9 cellular contexts compared by ENCODE assay signal in genomic region chr1:44218503-44219300, GRCh38. TPM values are rescaled to one million over a fixed set of nuclear protein-coding genes. Genes with fewer than 3 reads are reported as not detected.
DNase-seq lines count a peak whose midpoint lies in the region; ATAC-seq, FAIRE-seq and TF ChIP-seq lines count a peak whose summit lies in the region.
"Had no signal": no experiment of that assay in that cellular context is flagged by ENCODE, and none has a peak within 500 bp of the region (broad histone marks: within the 10 kb centered on the region; RNA-seq: fewer than 3 reads in every experiment).

No MANE protein-coding gene starts in this region.

- peak overlapping the region; percentile 21 for H3K4me3 Mint-ChIP-seq in neural crest cell

- no peak for TF ChIP-seq RAD21 in HepG2 (CRISPR knock-in tag; IDR thresholded peaks at IDR 0.05)

- intact Hi-C loops in HepG2 (cut with micrococcal nuclease; ENCODE audit: unreplicated experiment) (loop anchor here (2.0 kb wide), 1 partner anchor 376 kb away; no protein-coding TSS in a partner anchor), right lobe of liver (cut with DNase I) (loop anchor here in 1 of 2 donors (2.0 kb wide), 1 partner anchor 100 kb away; no protein-coding TSS in a partner anchor), dorsolateral prefrontal cortex (cut with DNase I) (loop anchor here (2.0 to 10.0 kb wide), 5 partner anchors 76 to 434 kb away; no protein-coding TSS in a partner anchor), psoas muscle (cut with DNase I) (loop anchor here (5.0 to 10.0 kb wide), 5 partner anchors 79 to 436 kb away; no protein-coding TSS in a partner anchor)

- no peak overlapping the region for H3K4me2 ChIP-seq in HepG2 (ENCODE audit: low read depth, low read length)

- peaks cover 21% of the 10 kb centered on the region for H3K4me1 Mint-ChIP-seq in neural crest cell

- DNase-seq in HepG2 (ENCODE audit: low spot score) (no peak), right lobe of liver (no peak), dorsolateral prefrontal cortex (no peak), neural crest cell (ENCODE audit: low read depth, low spot score) (no peak), psoas muscle (no peak), NCI-H226 (no peak)

- in situ Hi-C loops in HepG2 (cut with HindIII; ENCODE audit: extremely low pct_ligation_motif_present, low pct_unique_long_range_greater_than_20kb), result loop anchor here (5.0 to 25.0 kb wide), 2 partner anchors 74 to 369 kb away; no protein-coding TSS in a partner anchor

- H3K79me2 ChIP-seq in HepG2 (ENCODE audit: insufficient read depth, low read length), result peaks cover 4% of the 10 kb centered on the region

- no peak overlapping the region for H3K4me3 ChIP-seq in HepG2 (replicated peaks in 1 of 3; ENCODE audit: insufficient read depth in 1 of 3, low read depth in 2 of 3, low read length in 3 of 3)
- H3K4me3 ChIP-seq in right lobe of liver, result no peak overlapping the region
- no peak overlapping the region for H3K4me3 ChIP-seq in dorsolateral prefrontal cortex
- H3K4me3 ChIP-seq in psoas muscle, result no peak overlapping the region

- ATAC-seq in HepG2, result no peak
- ATAC-seq in right lobe of liver, result no peak
- no peak for ATAC-seq in psoas muscle
- no peak for ATAC-seq in HG03025 (IDR thresholded peaks at IDR 0.05; ENCODE audit: low FRiP score, unreplicated experiment)

- TF ChIP-seq EP300 in HepG2 (IDR thresholded peaks at IDR 0.05; ENCODE audit: low read depth in 2 of 2, low read length in 2 of 2) (no peak), HepG2 (CRISPR knock-in tag; IDR thresholded peaks at IDR 0.05; ENCODE audit: borderline replicate concordance) (no peak)

- WGBS in HepG2 (ENCODE audit: low lambda C conversion rate), result 98% methylated on average over 22 of the region's 24 CpGs
- 91% methylated on average over 21 of the region's 24 CpGs for WGBS in right lobe of liver (ENCODE audit: insufficient coverage, low coverage, low lambda C conversion rate, missing lambda C conversion rate)
- 88 to 93% (median 90%) methylated on average over 24 of the region's 24 CpGs for WGBS in psoas muscle, 3 donors

- H3K36me3 Mint-ChIP-seq in neural crest cell (ENCODE audit: low read depth), result peaks cover 9% of the 10 kb centered on the region

- peaks cover 2% of the 10 kb centered on the region for H3K27me3 Mint-ChIP-seq in neural crest cell (ENCODE audit: low read depth)

- no peak overlapping the region for H2AFZ ChIP-seq in HepG2 (ENCODE audit: low read length)

- TF ChIP-seq CTCF in HepG2 (CRISPR knock-in tag; IDR thresholded peaks at IDR 0.05) (no peak), right lobe of liver (IDR thresholded peaks at IDR 0.05) (no peak), dorsolateral prefrontal cortex (IDR thresholded peaks at IDR 0.05 in 54 of 56, conservative IDR thresholded peaks at IDR 0.05 in 2 of 56; ENCODE audit: low read depth in 1 of 56, partially characterized antibody in 56 of 56) (no peak), neural crest cell (conservative IDR thresholded peaks at IDR 0.05) (no peak), psoas muscle (IDR thresholded peaks at IDR 0.05) (no peak)

- H3K9me3 Mint-ChIP-seq in neural crest cell, result no peaks in the 10 kb centered on the region

- TF ChIP-seq POLR2A in HepG2 (IDR thresholded peaks at IDR 0.05; ENCODE audit: insufficient read depth in 1 of 2, low read depth in 2 of 2, low read length in 2 of 2) (no peak), right lobe of liver (IDR thresholded peaks at IDR 0.05) (no peak)

- H3K27ac Mint-ChIP-seq in neural crest cell (ENCODE audit: unreplicated experiment), result peak overlapping the region; percentile 5

- FAIRE-seq in HepG2 (lab: Jason Lieb, UNC), result no peak
- FAIRE-seq: H54, RCC 7860 had no signal

- H3K27ac ChIP-seq in HepG2 (ENCODE audit: extremely low read length, insufficient read depth, low read length) (peak overlapping the region; percentile 56), right lobe of liver (no peak overlapping the region), dorsolateral prefrontal cortex (peak overlapping the region in 34 of 59 donors; percentile 3 to 77 (median 52)), psoas muscle (no peak overlapping the region)

- POLR2A ChIA-PET in HepG2 (lab: Yijun Ruan, JAX), result interaction anchor here (0.6 to 2.0 kb wide), 4 partner anchors 21 to 79 kb away, joined by 3 to 34 read pairs (median 4); no protein-coding TSS in a partner anchor

- H3K36me3 ChIP-seq in HepG2 (replicated peaks in 1 of 2; ENCODE audit: control insufficient read depth in 1 of 2, insufficient read depth in 2 of 2, low read length in 2 of 2) (peaks cover 20 to 53% of the 10 kb centered on the region in 2 experiments), right lobe of liver (peaks cover 0 to 40% (median 15%) of the 10 kb centered on the region in 4 donors), psoas muscle (ENCODE audit: insufficient read depth in 1 of 2, low read depth in 1 of 2) (peaks cover 0 to 71% of the 10 kb centered on the region in 2 donors)

- peaks cover 24% of the 10 kb centered on the region for H3K4me1 ChIP-seq in HepG2 (ENCODE audit: insufficient read depth, low read length)
- peaks cover 0 to 7% (median under 1%) of the 10 kb centered on the region in 4 donors for H3K4me1 ChIP-seq in right lobe of liver
- peaks cover 7% of the 10 kb centered on the region for H3K4me1 ChIP-seq in psoas muscle

- no TSS peak for BruUV-seq in HepG2 (replicated peaks; lab: Mats Ljungman, UMichigan)

- no peak overlapping the region for H3K9ac ChIP-seq in HepG2 (ENCODE audit: insufficient read depth, low read depth, low read length)

- H3K9me3 ChIP-seq in HepG2 (ENCODE audit: low read length), result no peaks in the 10 kb centered on the region
- no peaks in the 10 kb centered on the region for H3K9me3 ChIP-seq in right lobe of liver
- H3K9me3 ChIP-seq in psoas muscle, result no peaks in the 10 kb centered on the region

- CTCF ChIA-PET in HepG2 (lab: Yijun Ruan, JAX; ENCODE audit: low intra/inter-chr PET ratio, low total read pairs), result interaction anchor here (0.7 to 3.3 kb wide), 5 partner anchors 65 to 376 kb away, joined by 3 to 31 read pairs (median 7); no protein-coding TSS in a partner anchor

- H4K20me1 ChIP-seq in HepG2 (ENCODE audit: insufficient read depth, low read length), result no peaks in the 10 kb centered on the region

- H3K27me3 ChIP-seq in HepG2 (ENCODE audit: control insufficient read depth in 1 of 2, insufficient read depth in 2 of 2, low read length in 2 of 2), result no peaks in the 10 kb centered on the region; a peak in 2 of 5 replicates
- no peaks in the 10 kb centered on the region for H3K27me3 ChIP-seq in right lobe of liver
- no peaks in the 10 kb centered on the region for H3K27me3 ChIP-seq in dorsolateral prefrontal cortex
- no peaks in the 10 kb centered on the region for H3K27me3 ChIP-seq in psoas muscle (ENCODE audit: insufficient read depth in 3 of 3, low read length in 2 of 3)

TF ChIP-seq in HepG2, 621 proteins besides CTCF, POLR2A, EP300 and RAD21 (continues in another document):
- no peak for TF ChIP-seq RBFOX2 (IDR thresholded peaks at IDR 0.05; ENCODE audit: low read depth, low read length)
- TF ChIP-seq ZBTB21 (CRISPR knock-in tag; IDR thresholded peaks at IDR 0.05), result no peak
- no peak for TF ChIP-seq STAT5B (CRISPR knock-in tag; IDR thresholded peaks at IDR 0.05)
- TF ChIP-seq ATF4 (CRISPR knock-in tag; IDR thresholded peaks at IDR 0.05), result no peak

RNA-seq across cellular contexts. Expression of gene DMAP1, which starts 5.4 kb away (rescaled TPM):
- total RNA-seq in HepG2 (2016; rRNA removed; fragmentation: Illumina TruSeq; extraction: Trizol), result 17.5 and 17.6 TPM in 2 replicates
- total RNA-seq in HepG2 (2016; cell fraction: cytosol; rRNA removed; fragmentation: Illumina TruSeq; extraction: Trizol; ENCODE audit: low read depth), result 3.8 and 4.1 TPM in 2 replicates
- total RNA-seq in HepG2 (2016; cell fraction: insoluble cytoplasmic fraction; rRNA removed; fragmentation: Illumina TruSeq; extraction: Trizol), result 14.9 and 16.7 TPM in 2 replicates
- 6.2 and 6.9 TPM in 2 replicates for total RNA-seq in HepG2 (2016; cell fraction: membrane; rRNA removed; fragmentation: Illumina TruSeq; extraction: Trizol)
- 21.6 and 21.7 TPM in 2 replicates for total RNA-seq in HepG2 (2016; cell fraction: nucleus; rRNA removed; fragmentation: Illumina TruSeq; extraction: Trizol)
- 32.7 and 35.9 TPM in 2 replicates for polyA plus RNA-seq in HepG2 (2011; rRNA removed)
- 29.2 and 38.0 TPM in 2 replicates for polyA plus RNA-seq in HepG2 (2011; cell fraction: cytosol; rRNA removed)
- 94.5 and 103 TPM in 2 replicates for polyA plus RNA-seq in HepG2 (2011; cell fraction: nucleus; rRNA removed)
- polyA plus RNA-seq in HepG2 (2012), result 17.8 and 20.9 TPM in 2 replicates
- polyA plus RNA-seq in HepG2 (2016; cell fraction: cytosol; fragmentation: Illumina TruSeq; extraction: Trizol; ENCODE audit: low read depth), result 4.4 and 5.5 TPM in 2 replicates
- 25.6 and 29.7 TPM in 2 replicates for polyA plus RNA-seq in HepG2 (2016; cell fraction: insoluble cytoplasmic fraction; fragmentation: Illumina TruSeq; extraction: Trizol; ENCODE audit: low read depth)
- polyA plus RNA-seq in HepG2 (2016; cell fraction: membrane; fragmentation: Illumina TruSeq; extraction: Trizol; ENCODE audit: low read depth), result 5.7 and 6.1 TPM in 2 replicates
- polyA plus RNA-seq in HepG2 (2016; cell fraction: nucleus; fragmentation: Illumina TruSeq; extraction: Trizol; ENCODE audit: insufficient read depth, low read depth), result 56.4 and 59.5 TPM in 2 replicates
- polyA minus RNA-seq in HepG2 (2011; rRNA and poly(A)+ RNA removed; ENCODE audit: low replicate concordance), result 39.7 and 110 TPM in 2 replicates
- polyA minus RNA-seq in HepG2 (2011; cell fraction: cytosol; rRNA and poly(A)+ RNA removed), result 16.4 and 17.9 TPM in 2 replicates
- polyA minus RNA-seq in HepG2 (2011; cell fraction: nucleus; rRNA and poly(A)+ RNA removed), result 36.8 and 45.8 TPM in 2 replicates
- total RNA-seq in right lobe of liver, result 10 to 100 TPM; 16.2 to 27.8 (median 23.3) TPM
- total RNA-seq in dorsolateral prefrontal cortex, result 10 to 100 TPM; 46.6 to 81.3 (median 59.7) TPM
- 57.1 and 58.7 TPM in 2 replicates for total RNA-seq in neural crest cell
- 10 to 100 TPM; 18.5 to 28.3 (median 23.7) TPM for total RNA-seq in psoas muscle
- 10 to 100 TPM; 18.3 to 30.5 (median 22.2) TPM for polyA plus RNA-seq in psoas muscle

Comparison
In these comparisons a context has a peak if more than half of its experiments do, and no peak if none do; other contexts are left out.
1. H3K27ac ChIP-seq: peak in HepG2 (single experiment) and dorsolateral prefrontal cortex (34 of 59); none in right lobe of liver (0 of 3) and psoas muscle (single experiment).